ENCODE assay signal across 8 cellular contexts in genomic region chr5:168947212-168947868, GRCh38.
DNase-seq lines count a peak whose midpoint lies in the region; ATAC-seq, FAIRE-seq and TF ChIP-seq lines count a peak whose summit lies in the region.

No MANE protein-coding gene starts in this region.

- H3K27ac ChIP-seq in SJSA1 = no peak overlapping the region
- no peak overlapping the region for H3K27ac ChIP-seq in colonic mucosa

- peak; percentile 40 for DNase-seq in AG10803 (ENCODE audit: low read depth)
- DNase-seq in GM18507 (ENCODE audit: extremely low spot score, insufficient read length, low read depth) = peak; percentile 20
- DNase-seq in SJSA1 (ENCODE audit: low read depth in 1 of 2, low spot score in 2 of 2) = peak; percentile 80 to 85
- peak; percentile 50 for DNase-seq in colonic mucosa
- peak; percentile 67 for DNase-seq in medulla oblongata (ENCODE audit: extremely low spot score)
- no peak for DNase-seq in type B pancreatic cell (ENCODE audit: extremely low spot score, unreplicated experiment)
- DNase-seq in LoVo (ENCODE audit: low spot score) = no peak

- H3K4me3 ChIP-seq in AG10803 (ENCODE audit: low read length) (no peak overlapping the region), SJSA1 (no peak overlapping the region), colonic mucosa (no peak overlapping the region)

- TF ChIP-seq CTCF in AG10803 (conservative IDR thresholded peaks at IDR 0.05; ENCODE audit: low read length) (peak; percentile 81), colonic mucosa (IDR thresholded peaks at IDR 0.05) (peak; percentile 49), type B pancreatic cell (conservative IDR thresholded peaks at IDR 0.05) (peak; percentile 87)

- H3K36me3 ChIP-seq in SJSA1 (no peaks in the 10 kb centered on the region), colonic mucosa (no peaks in the 10 kb centered on the region)

- H3K4me1 ChIP-seq in SJSA1 (replicated peaks) = peaks cover 56% of the 10 kb centered on the region
- no peaks in the 10 kb centered on the region for H3K4me1 ChIP-seq in colonic mucosa

- H3K4me1 Mint-ChIP-seq in type B pancreatic cell (ENCODE audit: unreplicated experiment) = peaks cover 30% of the 10 kb centered on the region

- H3K27me3 ChIP-seq in SJSA1 (replicated peaks) (no peaks in the 10 kb centered on the region), colonic mucosa (no peaks in the 10 kb centered on the region)

- peak; percentile 62 for ATAC-seq in HG03175 (IDR thresholded peaks at IDR 0.05; ENCODE audit: unreplicated experiment)

- H3K9me3 ChIP-seq in SJSA1 (replicated peaks) (0 out of 2 replicates have a peak, but pooled peaks cover 4% of the 10 kb centered on the region), colonic mucosa (no peaks in the 10 kb centered on the region)

- no peak overlapping the region for H3K27ac Mint-ChIP-seq in type B pancreatic cell

- H3K27me3 Mint-ChIP-seq in type B pancreatic cell = peaks cover 28% of the 10 kb centered on the region

- no peak overlapping the region for H3K4me3 Mint-ChIP-seq in type B pancreatic cell

- no peaks in the 10 kb centered on the region for H3K36me3 Mint-ChIP-seq in type B pancreatic cell

- no peak overlapping the region for H3K9ac ChIP-seq in colonic mucosa (ENCODE audit: low read depth in 2 of 2, low read length in 2 of 2)

- peak; percentile 55 for FAIRE-seq in GM18507 (lab: Jason Lieb, UNC)

- no peaks in the 10 kb centered on the region for H3K9me3 Mint-ChIP-seq in type B pancreatic cell

- intact Hi-C loops in colonic mucosa (cut with DNase I) = no loop called here

Comparison
In these comparisons a context has a peak if more than half of its experiments do, and no peak if none do; other contexts are left out.
1. DNase-seq: peak in AG10803 (single experiment), GM18507 (single experiment), SJSA1 (2 of 2), colonic mucosa (single experiment) and medulla oblongata (single experiment); none in type B pancreatic cell (single experiment) and LoVo (single experiment).
2. Peak in every context shown above with its lines, with median percentiles within 50 percentile points of each other: CTCF ChIP-seq.